34 cellular contexts compared by ENCODE assay signal in genomic region chr19:39314016-39314728, GRCh38. TPM values are rescaled to one million over a fixed set of nuclear protein-coding genes. Genes with fewer than 3 reads are reported as not detected.
"Had no signal": no experiment of that assay in that cellular context is flagged by ENCODE, and none has a peak within 500 bp of the region (broad histone marks: within the 10 kb centered on the region; RNA-seq: fewer than 3 reads in every experiment).

No MANE protein-coding gene starts in this region.

- DNase-seq: dermis blood vessel endothelial cell; dorsolateral prefrontal cortex; effector CD4-positive, alpha-beta T cell; effector memory CD4-positive, alpha-beta T cell; erythroblast; esophagus squamous epithelium; foreskin fibroblast; foreskin melanocyte; gastrocnemius medialis; glutamatergic neuron; head of caudate nucleus; heart right ventricle; hypothalamus; immature natural killer cell; islet precursor cell; left cardiac atrium; left ventricle myocardium superior; lower lobe of right lung; mesenchymal stem cell; mucosa of descending colon; naive B cell had no signal

- H3K9me3 Mint-ChIP-seq: immature natural killer cell, mesothelial cell of epicardium, naive B cell had no signal

- H3K4me3 ChIP-seq: coronary artery, dorsolateral prefrontal cortex, esophagus squamous epithelium, gastrocnemius medialis, heart right ventricle, left lung, lower lobe of right lung, mucosa of descending colon had no signal

- FAIRE-seq: colon, endothelial cell of umbilical vein had no signal

- H3K36me3 ChIP-seq: gastrocnemius medialis, lower lobe of right lung had no signal

- H3K27ac ChIP-seq: coronary artery, dorsolateral prefrontal cortex, epithelial cell of prostate, esophagus squamous epithelium, gastrocnemius medialis, heart right ventricle, left lung, lower lobe of right lung had no signal

- ATAC-seq: gastrocnemius medialis, heart right ventricle, left cardiac atrium, left lung, left ventricle myocardium superior, lower lobe of right lung, mucosa of descending colon had no signal

- H3K9me3 ChIP-seq: esophagus squamous epithelium, gastrocnemius medialis, heart right ventricle, left lung, lower lobe of right lung, mucosa of descending colon had no signal

- H3K27ac Mint-ChIP-seq: immature natural killer cell, mesothelial cell of epicardium, naive B cell had no signal

- H3K27me3 ChIP-seq: dorsolateral prefrontal cortex, left lung had no signal

- H3K27me3 Mint-ChIP-seq: naive B cell had no signal

- H3K4me1 ChIP-seq: esophagus squamous epithelium, gastrocnemius medialis, heart right ventricle, left lung, lower lobe of right lung had no signal

- H3K4me3 Mint-ChIP-seq: immature natural killer cell, mesothelial cell of epicardium, naive B cell had no signal

RNA-seq across cellular contexts. Expression of gene IFNL1, which starts 18.0 kb away (rescaled TPM):
- total RNA-seq: dermis blood vessel endothelial cell, dorsolateral prefrontal cortex, endothelial cell of umbilical vein, esophagus mucosa, esophagus squamous epithelium, gastrocnemius medialis, glomerular endothelial cell, heart right ventricle, kidney epithelial cell, left cardiac atrium, left lung, left ventricle myocardium superior, lower leg skin, lower lobe of right lung, lung microvascular endothelial cell, mesenteric fat pad, mesothelial cell of epicardium, mucosa of descending colon, myocyte had no signal
- polyA plus RNA-seq: endothelial cell of umbilical vein, heart right ventricle had no signal

RNA-seq across cellular contexts. Expression of gene GMFG, which starts 21.7 kb away (rescaled TPM):
- total RNA-seq: kidney epithelial cell, mesothelial cell of epicardium, myocyte had no signal

RNA-seq across cellular contexts. Expression of gene IFNL2, which starts 46.0 kb away (rescaled TPM):
- total RNA-seq: dermis blood vessel endothelial cell, dorsolateral prefrontal cortex, endothelial cell of umbilical vein, esophagus mucosa, esophagus squamous epithelium, gastrocnemius medialis, glomerular endothelial cell, heart right ventricle, kidney epithelial cell, left cardiac atrium, left lung, left ventricle myocardium superior, lower leg skin, lower lobe of right lung, lung microvascular endothelial cell, mesenteric fat pad, mesothelial cell of epicardium, mucosa of descending colon, myocyte had no signal
- polyA plus RNA-seq: endothelial cell of umbilical vein, heart right ventricle, immature natural killer cell had no signal
